21 cellular contexts compared by ENCODE assay signal in genomic region chr3:67495751-67496150, GRCh38.
"Had no signal": no experiment of that assay in that cellular context is flagged by ENCODE, and none has a peak within 500 bp of the region (broad histone marks: within the 10 kb centered on the region; RNA-seq: fewer than 3 reads in every experiment).

No MANE protein-coding gene starts in this region.

- H3K27me3 ChIP-seq: colonic mucosa, dorsolateral prefrontal cortex, foreskin keratinocyte, pancreas, spleen had no signal

- H3K9me3 ChIP-seq: colonic mucosa, left ventricle myocardium inferior, pancreas, prostate gland, spleen, thoracic aorta had no signal

- DNase-seq: activated CD4-positive, alpha-beta T cell treated with anti-CD3 and anti-CD28 coated beads for 1 hour; activated CD8-positive, alpha-beta memory T cell treated with anti-CD3 and anti-CD28 coated beads, Interleukin-2, amount 10 ng/mL, durations not matched to agents 7 days and 5 days; activated CD8-positive, alpha-beta T cell treated with anti-CD3 and anti-CD28 coated beads, Interleukin-2, amount 10 ng/mL, durations not matched to agents 7 days and 5 days; activated T-cell treated with anti-CD3 and anti-CD28 coated beads, Interleukin-2, amount 50 U/mL, for 48 hours; anterior cingulate cortex; colonic mucosa; dorsolateral prefrontal cortex; effector memory CD8-positive, alpha-beta T cell; foreskin keratinocyte; left ventricle myocardium inferior; mesendoderm; naive B cell; pancreas; right cardiac atrium; spleen; stimulated activated naive CD4-positive, alpha-beta T cell treated with Interleukin-2 at 50 U/mL for 16 hours; T-helper 2 cell; trophoblast cell had no signal

- H3K36me3 ChIP-seq: colonic mucosa, prostate gland had no signal

- H3K4me3 ChIP-seq: colonic mucosa, dorsolateral prefrontal cortex, left ventricle myocardium inferior, lung, pancreas, prostate gland, spleen, thoracic aorta had no signal

- H3K27ac ChIP-seq: colonic mucosa, dorsolateral prefrontal cortex, foreskin keratinocyte, left ventricle myocardium inferior, pancreas, prostate gland, spleen, thoracic aorta had no signal

- H3K4me1 ChIP-seq: colonic mucosa, foreskin keratinocyte, left ventricle myocardium inferior, pancreas, prostate gland, spleen had no signal
